Comparison of ENCODE assay signal across 18 cellular contexts in genomic region chr9:114404531-114404930, GRCh38. TPM values are rescaled to one million over a fixed set of nuclear protein-coding genes. Genes with fewer than 3 reads are reported as not detected.
DNase-seq lines count a peak whose midpoint lies in the region; FAIRE-seq and TF ChIP-seq lines count a peak whose summit lies in the region.
"Had no signal": no experiment of that assay in that cellular context is flagged by ENCODE, and none has a peak within 500 bp of the region (broad histone marks: within the 10 kb centered on the region; RNA-seq: fewer than 3 reads in every experiment).

No MANE protein-coding gene starts in this region.

- no peak overlapping the region for H3K23ac ChIP-seq in trophoblast cell (ENCODE audit: low read length)

- H4K8ac ChIP-seq in trophoblast cell (ENCODE audit: low read depth, low read length), result no peak overlapping the region

- TF ChIP-seq CTCF in MCF 10A (IDR thresholded peaks at IDR 0.05; ENCODE audit: unreplicated experiment) (no peak), breast epithelium (IDR thresholded peaks at IDR 0.05) (no peak), RWPE1 (conservative IDR thresholded peaks at IDR 0.05; ENCODE audit: low read depth) (no peak), bronchial epithelial cell (IDR thresholded peaks at IDR 0.05; ENCODE audit: insufficient read depth, low read length, severe bottlenecking) (no peak), HFFc6 (IDR thresholded peaks at IDR 0.05) (no peak)

- H3K27me3 ChIP-seq in breast epithelium (no peaks in the 10 kb centered on the region), bronchial epithelial cell (ENCODE audit: control insufficient read depth, insufficient read depth, low read length) (peaks cover 2% of the 10 kb centered on the region), trophoblast cell (ENCODE audit: insufficient read depth, low read length) (no peaks in the 10 kb centered on the region)
- H3K27me3 ChIP-seq: BLaER1 had no signal

- no peaks in the 10 kb centered on the region for H3K27me3 Mint-ChIP-seq in MCF 10A (ENCODE audit: insufficient read depth, unreplicated experiment)
- H3K27me3 Mint-ChIP-seq in HFFc6 (ENCODE audit: insufficient read depth), result peaks cover 1% of the 10 kb centered on the region
- H3K27me3 Mint-ChIP-seq: CD8-positive, alpha-beta memory T cell had no signal

- H3K4me2 ChIP-seq in trophoblast cell (ENCODE audit: low read length), result no peak overlapping the region
- H3K4me2 ChIP-seq: BLaER1 had no signal

- H2AK5ac ChIP-seq in trophoblast cell (ENCODE audit: low read length), result no peak overlapping the region

- no TSS peak for BruUV-seq in MCF 10A (replicated peaks; lab: Mats Ljungman, UMichigan)

- peak; percentile 23 for FAIRE-seq in bronchial epithelial cell (lab: Jason Lieb, UNC)
- FAIRE-seq: K562 had no signal

- H3K36me3 Mint-ChIP-seq in MCF 10A (ENCODE audit: insufficient read depth, unreplicated experiment) (no peaks in the 10 kb centered on the region), HFFc6 (ENCODE audit: low read depth) (no peaks in the 10 kb centered on the region)

- H4K12ac ChIP-seq in trophoblast cell (ENCODE audit: low read depth, low read length), result no peak overlapping the region

- no peak overlapping the region for H3K9ac ChIP-seq in trophoblast cell (ENCODE audit: low read length)
- H3K9ac ChIP-seq: BLaER1 had no signal

- DNase-seq in MCF 10A (ENCODE audit: unreplicated experiment) (no peak), breast epithelium (ENCODE audit: low spot score in 2 of 2) (no peak), RWPE1 (ENCODE audit: low spot score) (peak; percentile 57), bronchial epithelial cell (ENCODE audit: low read depth) (peak; percentile 63), trophoblast cell (no peak), HFFc6 (no peak)
- DNase-seq in stimulated activated CD4-positive, alpha-beta T cell treated with anti-CD3 and anti-CD28 coated beads, Interleukin-15, amount 100 ng/mL, for 24 hours, result no peak
- DNase-seq in activated CD8-positive, alpha-beta memory T cell treated with anti-CD3 and anti-CD28 coated beads for 24 hours, result no peak
- DNase-seq: AML-193; Caco-2; CD8-positive, alpha-beta memory T cell; DMS53; GF-D8; GOT3; H9 had no signal

- H3K27ac ChIP-seq in breast epithelium (no peak overlapping the region), RWPE1 (peak overlapping the region; percentile 51), trophoblast cell (ENCODE audit: low read depth, low read length) (no peak overlapping the region)
- H3K27ac ChIP-seq: 22Rv1, BLaER1 had no signal

- H4K91ac ChIP-seq in trophoblast cell (ENCODE audit: low read depth, low read length), result peak overlapping the region; percentile 46

- H3K9me3 Mint-ChIP-seq in MCF 10A (ENCODE audit: unreplicated experiment) (no peaks in the 10 kb centered on the region), HFFc6 (no peaks in the 10 kb centered on the region)
- H3K9me3 Mint-ChIP-seq: H9 had no signal

- no peak overlapping the region for H3K4ac ChIP-seq in trophoblast cell (ENCODE audit: low read depth, low read length)

- POLR2A ChIA-PET in MCF 10A (lab: Yijun Ruan, JAX) (no interaction called here), RWPE1 (lab: Yijun Ruan, JAX; ENCODE audit: low non-redundant PET) (interaction anchor here (0.6 kb wide), 1 partner anchor 9 kb away, joined by 8 read pairs; no protein-coding TSS in a partner anchor)

- intact Hi-C loops in MCF 10A (cut with micrococcal nuclease) (loop anchor here (2.0 kb wide), 1 partner anchor 334 kb away; no protein-coding TSS in a partner anchor), breast epithelium (cut with DNase I; ENCODE audit: low total_unique reads) (loop anchor here (2.0 kb wide), 1 partner anchor 62 kb away; no protein-coding TSS in a partner anchor)

- no peak overlapping the region for H2AFZ ChIP-seq in trophoblast cell (ENCODE audit: insufficient read depth, low read length, poor library complexity)

- H2BK5ac ChIP-seq in trophoblast cell (ENCODE audit: low read depth, low read length, poor library complexity), result no peak overlapping the region

- H3K4me1 Mint-ChIP-seq in MCF 10A (ENCODE audit: insufficient read depth, unreplicated experiment) (peaks cover 8% of the 10 kb centered on the region), HFFc6 (ENCODE audit: low read depth) (peaks cover 13% of the 10 kb centered on the region)

- no peak overlapping the region for H3K18ac ChIP-seq in trophoblast cell (ENCODE audit: low read length)

- H3K79me1 ChIP-seq in trophoblast cell (ENCODE audit: low read length), result no peaks in the 10 kb centered on the region

- H3K4me3 ChIP-seq in breast epithelium (no peak overlapping the region), bronchial epithelial cell (ENCODE audit: low read depth, low read length) (no peak overlapping the region), trophoblast cell (ENCODE audit: low read depth, low read length) (no peak overlapping the region)
- H3K4me3 ChIP-seq: BLaER1, K562 had no signal

- H2BK120ac ChIP-seq in trophoblast cell (ENCODE audit: insufficient read depth, low read length, poor library complexity), result peak overlapping the region; percentile 41

- H3K14ac ChIP-seq in trophoblast cell (ENCODE audit: low read length), result no peak overlapping the region

- H3K36me3 ChIP-seq in breast epithelium (no peaks in the 10 kb centered on the region), bronchial epithelial cell (ENCODE audit: control insufficient read depth, insufficient read depth, low read length) (no peaks in the 10 kb centered on the region), trophoblast cell (ENCODE audit: control insufficient read depth in 1 of 2, insufficient read depth in 2 of 2, low read length in 2 of 2) (peaks cover 9% of the 10 kb centered on the region in 2 experiments)
- H3K36me3 ChIP-seq: BLaER1 had no signal

- no peaks in the 10 kb centered on the region for H3K9me3 ChIP-seq in breast epithelium
- H3K9me3 ChIP-seq in trophoblast cell (ENCODE audit: insufficient read depth, low read depth, low read length), result peaks cover 1% of the 10 kb centered on the region
- H3K9me3 ChIP-seq: BLaER1, Caco-2 had no signal

- H3K27ac Mint-ChIP-seq in MCF 10A (ENCODE audit: low read depth, unreplicated experiment) (peak overlapping the region; percentile 27), HFFc6 (no peak overlapping the region)
- H3K27ac Mint-ChIP-seq: H9 had no signal

- TF ChIP-seq POLR2A in breast epithelium (IDR thresholded peaks at IDR 0.05), result no peak

- H3K4me1 ChIP-seq in breast epithelium, result no peaks in the 10 kb centered on the region
- peaks cover 12 to 21% of the 10 kb centered on the region in 2 experiments for H3K4me1 ChIP-seq in trophoblast cell (ENCODE audit: control insufficient read depth in 1 of 2, insufficient read depth in 2 of 2, low read length in 2 of 2)

- H3K79me2 ChIP-seq in trophoblast cell (ENCODE audit: control insufficient read depth, insufficient read depth, low read length, poor library complexity), result no peaks in the 10 kb centered on the region

- H3K4me3 Mint-ChIP-seq in MCF 10A (ENCODE audit: unreplicated experiment) (no peak overlapping the region), HFFc6 (no peak overlapping the region)
- H3K4me3 Mint-ChIP-seq: CD8-positive, alpha-beta memory T cell; H9 had no signal

- no CpG with 5 or more reads among the region's 2 CpGs for WGBS in trophoblast cell (ENCODE audit: extremely low coverage, insufficient coverage, insufficient read length)

- CTCF ChIA-PET in MCF 10A (lab: Yijun Ruan, JAX) (interaction anchor here (0.6 to 8.0 kb wide), 33 partner anchors 10 to 961 kb away, joined by 3 to 138 read pairs (median 6); partner anchors contain the start of gene TEX53), RWPE1 (lab: Yijun Ruan, JAX) (interaction anchor here (0.6 to 6.9 kb wide), 6 partner anchors 10 to 272 kb away, joined by 3 to 74 read pairs (median 11); partner anchors contain the start of gene WHRN)

- H2BK12ac ChIP-seq in trophoblast cell (ENCODE audit: low read length), result peak overlapping the region; percentile 42

RNA-seq across cellular contexts. Expression of gene AKNA, which starts 16.7 kb away (rescaled TPM):
- total RNA-seq in MCF 10A (2022) (10.7 and 10.9 TPM in 2 replicates), breast epithelium (10 to 100 TPM; 20.1 to 52.0 (median 35.7) TPM), bronchial epithelial cell (2.6 and 3.7 TPM in 2 replicates)
- polyA plus RNA-seq in trophoblast cell (2013), result 14.4 and 16.0 TPM in 2 replicates
- 10 to 100 TPM in 4 of 6 experiments, 1 to 10 TPM in 2; 9.3 to 13.1 (median 11.5) TPM for total RNA-seq in HFFc6 (2021; fragmentation: NEBNext Ultra II Directional; extraction: Animal tissue kit (Norgen Biotek cat#: 25700))

Comparison
In these comparisons a context has a peak if more than half of its experiments do, and no peak if none do; other contexts are left out.
1. DNase-seq: peak in RWPE1 (single experiment) and bronchial epithelial cell (single experiment); none in MCF 10A (single experiment), breast epithelium (0 of 2), trophoblast cell (0 of 2), stimulated activated CD4-positive, alpha-beta T cell treated with anti-CD3 and anti-CD28 coated beads, Interleukin-15, amount 100 ng/mL, for 24 hours (single experiment), activated CD8-positive, alpha-beta memory T cell treated with anti-CD3 and anti-CD28 coated beads for 24 hours (single experiment) and HFFc6 (single experiment).